8 cellular contexts compared by ENCODE assay signal in the genomic region with DNA sequence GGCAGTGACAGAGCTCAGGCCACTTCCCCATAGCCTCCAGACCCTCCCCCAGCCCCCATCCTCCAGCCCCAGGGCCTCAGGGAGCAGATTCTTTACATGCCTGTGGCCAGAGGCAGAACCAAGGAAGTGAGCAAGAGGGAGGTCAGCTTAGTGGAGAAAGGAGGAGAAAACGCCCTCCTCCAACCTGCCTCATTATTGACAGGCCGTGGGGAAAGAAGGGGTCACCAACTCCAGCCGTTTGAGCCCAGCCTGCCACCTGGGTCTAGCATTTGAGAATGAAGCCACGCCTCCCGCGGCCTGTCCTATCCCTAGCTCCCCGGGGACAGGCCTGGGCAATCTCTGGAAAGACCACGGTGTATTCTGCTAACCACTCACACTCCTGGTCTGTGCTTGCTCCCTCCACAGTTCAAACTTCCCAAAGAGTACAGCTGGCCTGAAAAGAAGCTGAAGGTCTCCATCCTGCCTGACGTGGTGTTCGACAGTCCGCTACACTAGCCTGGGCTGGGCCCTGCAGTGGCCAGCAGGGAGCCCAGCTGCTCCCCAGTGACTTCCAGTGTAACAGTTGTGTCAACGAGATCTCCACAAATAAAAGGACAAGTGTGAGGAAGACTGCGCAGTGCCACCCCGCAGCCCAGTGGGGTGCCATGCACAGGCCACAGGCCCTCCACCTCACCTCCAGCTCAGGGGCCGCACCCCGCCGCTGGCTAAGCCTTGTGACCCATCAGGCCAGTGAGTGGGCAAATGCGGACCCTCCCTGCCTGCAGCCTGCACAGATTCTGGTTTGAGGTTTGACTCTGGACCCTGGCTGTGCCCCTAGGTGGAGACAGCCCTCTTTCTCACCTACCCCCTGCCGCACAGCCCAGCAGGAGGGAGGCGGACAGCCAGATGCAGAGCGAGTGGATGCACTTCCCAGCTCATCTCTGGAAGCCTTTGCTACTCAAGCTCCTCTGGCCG. TPM values are rescaled to one million over a fixed set of nuclear protein-coding genes. Genes with fewer than 3 reads are reported as not detected.
DNase-seq lines count a peak whose midpoint lies in the region; ATAC-seq, FAIRE-seq and TF ChIP-seq lines count a peak whose summit lies in the region.

No MANE protein-coding gene starts in this region.

- no peak overlapping the region for H4K8ac ChIP-seq in H1 (ENCODE audit: extremely low read depth, insufficient read depth, low read length)

- DNase-seq in AG10803 (ENCODE audit: low read depth) (peak; percentile 91), NCI-H226 (peak; percentile 93), H1 (ENCODE audit: low read depth in 1 of 2, low spot score in 2 of 2) (peak; percentile 60 to 73), NCI-H1105 treated with DMSO at 0.1 percent for 48 hours (lab: John Stamatoyannopoulos, UW) (no peak), NCI-H526 treated with DMSO at 0.1 percent for 48 hours (lab: John Stamatoyannopoulos, UW) (no peak)
- no peak for DNase-seq in activated CD8-positive, alpha-beta T cell treated with anti-CD3 and anti-CD28 coated beads for 36 hours

- CTCF ChIA-PET in H1 (lab: Charles Lee; ENCODE audit: partially characterized antibody) = interaction anchor here (0.5 to 14.3 kb wide), 15 partner anchors 9 to 456 kb away, joined by 3 to 160 read pairs (median 4); a partner anchor contains a TSS
- CTCF ChIA-PET in activated CD8-positive, alpha-beta T cell treated with anti-CD3 and anti-CD28 coated beads for 36 hours (lab: Charles Lee) = interaction anchor here (0.6 to 1.3 kb wide), 3 partner anchors 15 to 40 kb away, joined by 3 read pairs; no protein-coding TSS in a partner anchor

- H2BK120ac ChIP-seq in H1 (replicated peaks; ENCODE audit: low read depth, low read length) = peak overlapping the region; percentile 19

- H3K4me1 ChIP-seq in H1 (replicated peaks in 1 of 4; ENCODE audit: control insufficient read depth in 3 of 4, insufficient read depth in 4 of 4, low read length in 3 of 4) = peaks cover 26 to 68% (median 51%) of the 10 kb centered on the region in 4 experiments

- H3K27ac ChIP-seq in H1 (ENCODE audit: low read depth, low read length) = peak overlapping the region; percentile 71; the same call in 1 of the 2 replicates

- peak in 1 of 2 experiments; percentile 73; a peak in 2 of 3 replicates for TF ChIP-seq POLR2A in H1 (IDR thresholded peaks at IDR 0.05; ENCODE audit: control extremely low read depth in 1 of 2, low read depth in 2 of 2, low read length in 2 of 2)

- ATAC-seq in HG02852 (IDR thresholded peaks at IDR 0.05; ENCODE audit: unreplicated experiment) = no peak
- ATAC-seq in activated CD8-positive, alpha-beta T cell treated with anti-CD3 and anti-CD28 coated beads for 36 hours = no peak

- no peak overlapping the region for H3K4me3 ChIP-seq in AG10803 (ENCODE audit: low read length)
- no peak overlapping the region for H3K4me3 ChIP-seq in H1 (ENCODE audit: extremely low read depth in 1 of 4, insufficient read depth in 2 of 4, low read depth in 3 of 4, low read length in 4 of 4)

- FAIRE-seq in H1 (lab: Jason Lieb, UNC) = peak; percentile 52

- intact Hi-C loops in activated CD8-positive, alpha-beta T cell treated with anti-CD3 and anti-CD28 coated beads for 36 hours (cut with micrococcal nuclease) = no loop called here

- H3K36me3 Mint-ChIP-seq in nephron (ENCODE audit: low read depth) = peaks cover 18% of the 10 kb centered on the region
- no peaks in the 10 kb centered on the region for H3K36me3 Mint-ChIP-seq in activated CD8-positive, alpha-beta T cell treated with anti-CD3 and anti-CD28 coated beads for 36 hours (ENCODE audit: low read depth)

- peak overlapping the region; percentile 97; the same call in 1 of the 2 replicates for H2BK5ac ChIP-seq in H1 (ENCODE audit: low read depth, low read length)

- POLR2A ChIA-PET in H1 (lab: Charles Lee; ENCODE audit: partially characterized antibody) = interaction anchor here (0.8 to 5.6 kb wide), 10 partner anchors 11 to 127 kb away, joined by 3 to 51 read pairs (median 4); a partner anchor contains a TSS
- POLR2A ChIA-PET in activated CD8-positive, alpha-beta T cell treated with anti-CD3 and anti-CD28 coated beads for 36 hours (lab: Charles Lee) = interaction anchor here (0.9 kb wide), 1 partner anchor 10 kb away, joined by 5 read pairs; no protein-coding TSS in a partner anchor

- no peak overlapping the region for H3K56ac ChIP-seq in H1 (replicated peaks; ENCODE audit: insufficient read length, low read depth, low read length)

- H3K14ac ChIP-seq in H1 (ENCODE audit: insufficient read length) = no peak overlapping the region

- H3K27ac Mint-ChIP-seq in nephron = peak overlapping the region; percentile 97 to 100 (median 100)
- no peak overlapping the region for H3K27ac Mint-ChIP-seq in activated CD8-positive, alpha-beta T cell treated with anti-CD3 and anti-CD28 coated beads for 36 hours

- H3K4me1 Mint-ChIP-seq in nephron = peaks cover 98% of the 10 kb centered on the region
- peaks cover 29% of the 10 kb centered on the region for H3K4me1 Mint-ChIP-seq in activated CD8-positive, alpha-beta T cell treated with anti-CD3 and anti-CD28 coated beads for 36 hours (ENCODE audit: low read depth)

- H3K4ac ChIP-seq in H1 (replicated peaks; ENCODE audit: insufficient read length, low read depth, low read length) = peak overlapping the region; percentile 73

- 0 out of 2 replicates have a peak overlapping the region, but pooled peaks have one; percentile 75 for H2BK15ac ChIP-seq in H1 (ENCODE audit: low read length)

- peak overlapping the region; percentile 95 for H3K18ac ChIP-seq in H1 (ENCODE audit: extremely low read depth, low read length)

- H4K91ac ChIP-seq in H1 (replicated peaks; ENCODE audit: insufficient read length, low read length) = peak overlapping the region; percentile 49

- H3K23me2 ChIP-seq in H1 (ENCODE audit: low read depth, low read length) = no peaks in the 10 kb centered on the region; the same call in none of the 2 replicates

- no peak for TF ChIP-seq EP300 in H1 (IDR thresholded peaks at IDR 0.05; ENCODE audit: borderline replicate concordance in 1 of 2, low read depth in 2 of 2, low read length in 2 of 2)

- H3K36me3 ChIP-seq in H1 (ENCODE audit: control insufficient read depth in 2 of 4, insufficient read depth in 4 of 4, low read length in 3 of 4) = no peaks in the 10 kb centered on the region; a peak in 1 of 8 replicates

- H4K5ac ChIP-seq in H1 (ENCODE audit: insufficient read length, low read depth, low read length) = peak overlapping the region; percentile 88

- peak overlapping the region; percentile 80; the same call in 1 of the 2 replicates for H2BK20ac ChIP-seq in H1 (ENCODE audit: low read length)

- H3K4me2 ChIP-seq in H1 (ENCODE audit: insufficient read depth in 1 of 2, low read depth in 2 of 2, low read length in 2 of 2) = peak overlapping the region in 1 of 2 experiments; percentile 2; a peak in 1 of 4 replicates

- no peak for TF ChIP-seq RAD21 in H1 (IDR thresholded peaks at IDR 0.05 in 1 of 2, conservative IDR thresholded peaks at IDR 0.05 in 1 of 2; ENCODE audit: low read depth in 2 of 2, low read length in 2 of 2)

- H3K79me1 ChIP-seq in H1 (ENCODE audit: low read depth, low read length) = no peaks in the 10 kb centered on the region

- H3K27me3 ChIP-seq in H1 (replicated peaks in 1 of 4; ENCODE audit: control insufficient read depth in 3 of 4, extremely low read depth in 1 of 4, insufficient read depth in 3 of 4, low read length in 3 of 4) = no peaks in the 10 kb centered on the region

- TF ChIP-seq CTCF in AG10803 (conservative IDR thresholded peaks at IDR 0.05; ENCODE audit: low read length) (no peak), H1 (IDR thresholded peaks at IDR 0.05; ENCODE audit: control extremely low read depth in 1 of 3, insufficient read depth in 1 of 3, low read depth in 1 of 3, low read length in 3 of 3) (no peak), nephron (IDR thresholded peaks at IDR 0.05; ENCODE audit: unreplicated experiment in 3 of 3) (no peak)
- TF ChIP-seq CTCF in activated CD8-positive, alpha-beta T cell treated with anti-CD3 and anti-CD28 coated beads for 36 hours (IDR thresholded peaks at IDR 0.05) = no peak

- H3K9me3 ChIP-seq in H1 (ENCODE audit: insufficient read depth in 2 of 2, low read depth in 1 of 2, low read length in 1 of 2) = no peaks in the 10 kb centered on the region

- WGBS in H1 (ENCODE audit: extremely low coverage in 1 of 2, insufficient coverage in 1 of 2, insufficient read length in 1 of 2, insufficient replicate concordance in 2 of 2, low coverage in 1 of 2, low lambda C conversion rate in 2 of 2, missing lambda C conversion rate in 1 of 2), 2 experiments = 65% methylated on average over 22 of the region's 22 CpGs; no CpG with 5 or more reads in 1 of the 2 experiments

- H3K9me3 Mint-ChIP-seq in nephron = no peaks in the 10 kb centered on the region
- no peaks in the 10 kb centered on the region for H3K9me3 Mint-ChIP-seq in activated CD8-positive, alpha-beta T cell treated with anti-CD3 and anti-CD28 coated beads for 36 hours

- H2AK5ac ChIP-seq in H1 (ENCODE audit: low read depth, low read length) = 0 out of 2 replicates have a peak overlapping the region, but pooled peaks have one; percentile 77

- no peaks in the 10 kb centered on the region for H4K20me1 ChIP-seq in H1 (replicated peaks in 1 of 2; ENCODE audit: control insufficient read depth in 1 of 2, insufficient read depth in 2 of 2, low read length in 2 of 2)

- no peaks in the 10 kb centered on the region for H3K27me3 Mint-ChIP-seq in nephron (ENCODE audit: low read depth)
- H3K27me3 Mint-ChIP-seq in activated CD8-positive, alpha-beta T cell treated with anti-CD3 and anti-CD28 coated beads for 36 hours = no peaks in the 10 kb centered on the region

- peak overlapping the region; percentile 99; the same call in 1 of the 2 replicates for H2BK12ac ChIP-seq in H1 (ENCODE audit: low read depth, low read length)

- H3K23ac ChIP-seq in H1 (ENCODE audit: insufficient read length) = no peak overlapping the region

- peak overlapping the region in 1 of 3 experiments; percentile 14 for H3K4me3 Mint-ChIP-seq in nephron
- H3K4me3 Mint-ChIP-seq in activated CD8-positive, alpha-beta T cell treated with anti-CD3 and anti-CD28 coated beads for 36 hours = no peak overlapping the region

- no peak overlapping the region for H2AFZ ChIP-seq in H1 (ENCODE audit: low read length)

- H3K9ac ChIP-seq in H1 (replicated peaks in 1 of 4; ENCODE audit: extremely low read depth in 1 of 4, low read depth in 3 of 4, low read length in 3 of 4) = peak overlapping the region in 1 of 4 experiments; percentile 25; a peak in 2 of 7 replicates

- H3K79me2 ChIP-seq in H1 (ENCODE audit: control insufficient read depth in 1 of 2, insufficient read depth in 2 of 2, low read length in 2 of 2) = no peaks in the 10 kb centered on the region

RNA-seq across cellular contexts. Expression of a gene that starts 14.3 kb away (rescaled TPM):
- total RNA-seq in H1 (2021; fragmentation: NEBNext Ultra II Directional; extraction: Animal tissue kit (Norgen Biotek cat#: 25700)) = 35.4 and 38.8 TPM in 2 replicates
- polyA plus RNA-seq in H1 (2011; rRNA removed) = 24.9 and 34.6 TPM in 2 replicates
- polyA plus RNA-seq in H1 (2011; cell fraction: cytosol; rRNA removed) = 20.5 TPM
- 32.2 TPM for polyA plus RNA-seq in H1 (2011; cell fraction: nucleus; rRNA removed)
- polyA plus RNA-seq in H1 (2012, experiment 1 of 2) = 36.1 to 44.6 TPM (median 40.7 TPM) in 4 replicates
- polyA plus RNA-seq in H1 (2012, experiment 2 of 2) = 42.4 TPM
- 15.8 TPM for polyA plus RNA-seq in H1 (2013, experiment 1 of 2)
- 16.3 TPM for polyA plus RNA-seq in H1 (2013, experiment 2 of 2)
- 14.4 and 15.0 TPM in 2 replicates for polyA minus RNA-seq in H1 (2011; rRNA and poly(A)+ RNA removed)
- 20.2 TPM for polyA minus RNA-seq in H1 (2011; cell fraction: cytosol; rRNA and poly(A)+ RNA removed)
- polyA minus RNA-seq in H1 (2011; cell fraction: nucleus; rRNA and poly(A)+ RNA removed) = 21.2 TPM
- 10 to 100 TPM; 39.5 to 39.8 TPM for total RNA-seq in activated CD8-positive, alpha-beta T cell treated with anti-CD3 and anti-CD28 coated beads for 36 hours

Comparison
In these comparisons a context has a peak if more than half of its experiments do, and no peak if none do; other contexts are left out.
1. DNase-seq: peak in AG10803 (single experiment), NCI-H226 (single experiment) and H1 (2 of 2); none in NCI-H1105 treated with DMSO at 0.1 percent for 48 hours (single experiment), activated CD8-positive, alpha-beta T cell treated with anti-CD3 and anti-CD28 coated beads for 36 hours (single experiment) and NCI-H526 treated with DMSO at 0.1 percent for 48 hours (single experiment).